Comparison of ENCODE assay signal across 26 cellular contexts in genomic region chr15:91238664-91239428, GRCh38.
DNase-seq lines count a peak whose midpoint lies in the region; ATAC-seq, FAIRE-seq and TF ChIP-seq lines count a peak whose summit lies in the region.
"Had no signal": no experiment of that assay in that cellular context is flagged by ENCODE, and none has a peak within 500 bp of the region (broad histone marks: within the 10 kb centered on the region; RNA-seq: fewer than 3 reads in every experiment).

No MANE protein-coding gene starts in this region.

- peaks cover 4% of the 10 kb centered on the region for H3K27me3 Mint-ChIP-seq in neural progenitor cell (ENCODE audit: insufficient read depth, low read depth)

- no peak for TF ChIP-seq POLR2A in A549 (IDR thresholded peaks at IDR 0.05; ENCODE audit: low read length)

- no peak overlapping the region for H3K27ac ChIP-seq in A549
- H3K27ac ChIP-seq in MM.1S (ENCODE audit: low read length): no peak overlapping the region
- H3K27ac ChIP-seq in neural progenitor cell: no peak overlapping the region
- H3K27ac ChIP-seq in OCI-LY7 (ENCODE audit: low read depth, low read length, poor library complexity, severe bottlenecking): no peak overlapping the region
- H3K27ac ChIP-seq: BLaER1, HL-60, RWPE1, SJCRH30 had no signal

- H3K9me2 ChIP-seq in MM.1S (replicated peaks; ENCODE audit: insufficient read depth, low read length) (no peaks in the 10 kb centered on the region), OCI-LY7 (ENCODE audit: insufficient read depth, low read length) (no peaks in the 10 kb centered on the region)

- H3K4me3 ChIP-seq in A549: no peak overlapping the region
- no peak overlapping the region for H3K4me3 ChIP-seq in MM.1S (ENCODE audit: low read length)
- no peak overlapping the region for H3K4me3 ChIP-seq in neural progenitor cell
- H3K4me3 ChIP-seq in OCI-LY7 (ENCODE audit: low read depth, low read length, poor library complexity, severe bottlenecking): no peak overlapping the region
- H3K4me3 ChIP-seq: BLaER1, GM23338, MG63, SJCRH30 had no signal

- no peaks in the 10 kb centered on the region for H3K4me1 ChIP-seq in A549
- 0 out of 2 replicates have a peak, but pooled peaks cover 2% of the 10 kb centered on the region for H3K4me1 ChIP-seq in MM.1S (ENCODE audit: low read length)
- H3K4me1 ChIP-seq in neural progenitor cell: peaks cover 8% of the 10 kb centered on the region
- H3K4me1 ChIP-seq in OCI-LY7 (ENCODE audit: insufficient read depth, low read length, poor library complexity, severe bottlenecking): no peaks in the 10 kb centered on the region
- H3K4me1 ChIP-seq: BLaER1, SJCRH30 had no signal

- POLR2A ChIA-PET in A549 (lab: Yijun Ruan, JAX): no interaction called here
- POLR2A ChIA-PET in OCI-LY7 (lab: Charles Lee): interaction anchor here (1.1 kb wide), 1 partner anchor 8 kb away, joined by 5 read pairs; no protein-coding TSS in a partner anchor

- intact Hi-C loops in OCI-LY7 (cut with micrococcal nuclease; ENCODE audit: unreplicated experiment): no loop called here

- no peak for TF ChIP-seq RAD21 in A549 (conservative IDR thresholded peaks at IDR 0.05 in 1 of 2, IDR thresholded peaks at IDR 0.05 in 1 of 2)

- peak overlapping the region; percentile 35; the same call in 1 of the 2 replicates for H2AFZ ChIP-seq in MM.1S (ENCODE audit: low read length)
- H2AFZ ChIP-seq in neural progenitor cell (replicated peaks): peak overlapping the region; percentile 10
- no peak overlapping the region for H2AFZ ChIP-seq in OCI-LY7 (ENCODE audit: low read length)
- H2AFZ ChIP-seq: GM23338 had no signal

- no peak overlapping the region for H3K4me3 Mint-ChIP-seq in neural progenitor cell
- H3K4me3 Mint-ChIP-seq: CD4-positive, alpha-beta memory T cell; GM23338; IgD-negative memory B cell had no signal

- no peak for FAIRE-seq in A549 (lab: Jason Lieb, UNC)
- FAIRE-seq: A204.1, GM12891 had no signal

- H3K9ac ChIP-seq in MM.1S (ENCODE audit: low read length) (no peak overlapping the region), neural progenitor cell (no peak overlapping the region)
- H3K9ac ChIP-seq: BLaER1 had no signal

- H3K79me2 ChIP-seq in MM.1S (ENCODE audit: low read length) (no peaks in the 10 kb centered on the region), neural progenitor cell (ENCODE audit: low read depth) (no peaks in the 10 kb centered on the region), OCI-LY7 (ENCODE audit: insufficient read depth, low read depth, low read length) (no peaks in the 10 kb centered on the region)

- DNase-seq in A549 (ENCODE audit: low read depth in 1 of 2, low spot score in 1 of 2) (no peak), MM.1S (peak; percentile 14), cerebellar cortex (ENCODE audit: low spot score) (peak; percentile 54), neural progenitor cell (ENCODE audit: low spot score) (peak; percentile 25), NOMO-1 treated with DMSO at 0.1 percent for 48 hours (lab: John Stamatoyannopoulos, UW; ENCODE audit: unreplicated experiment) (no peak), OCI-LY7 (ENCODE audit: low spot score) (no peak)
- no peak for DNase-seq in effector CD8-positive, alpha-beta T cell (lab: John Stamatoyannopoulos, UW)
- DNase-seq: Calu3; CD4-positive, alpha-beta memory T cell; Kasumi-1; MG63; NCI-H1092 treated with DMSO at 0.1 percent for 48 hours; NCI-H146; NCI-H2171 treated with DMSO at 0.1 percent for 48 hours; NCI-H446; NK-92 treated with Interleukin-12 subunit alpha and Interleukin-12 subunit beta, amount 100 ng/mL, for 24 hours; OCI-M1; SJCRH30 had no signal

- H3K27me3 ChIP-seq in MM.1S (replicated peaks; ENCODE audit: insufficient read depth, low read length) (no peaks in the 10 kb centered on the region), neural progenitor cell (peaks cover 75% of the 10 kb centered on the region)
- H3K27me3 ChIP-seq: BLaER1 had no signal

- H3K4me1 Mint-ChIP-seq in neural progenitor cell: peaks cover 23% of the 10 kb centered on the region
- H3K4me1 Mint-ChIP-seq: CD4-positive, alpha-beta memory T cell; GM23338; IgD-negative memory B cell had no signal

- H3K9me3 Mint-ChIP-seq in neural progenitor cell: no peaks in the 10 kb centered on the region
- H3K9me3 Mint-ChIP-seq: CD4-positive, alpha-beta memory T cell; GM23338 had no signal

- peak overlapping the region; percentile 80 for H3K27ac Mint-ChIP-seq in neural progenitor cell
- H3K27ac Mint-ChIP-seq: CD4-positive, alpha-beta memory T cell; GM23338; IgD-negative memory B cell had no signal

- H3K36me3 Mint-ChIP-seq in neural progenitor cell: no peaks in the 10 kb centered on the region
- H3K36me3 Mint-ChIP-seq: CD4-positive, alpha-beta memory T cell; IgD-negative memory B cell had no signal

- ATAC-seq in A549: no peak
- ATAC-seq: GM23338, HCT116 had no signal

- H4K20me1 ChIP-seq in MM.1S (ENCODE audit: insufficient read depth, low read length) (no peaks in the 10 kb centered on the region), neural progenitor cell (ENCODE audit: low read depth) (no peaks in the 10 kb centered on the region), OCI-LY7 (ENCODE audit: insufficient read depth, low read length) (no peaks in the 10 kb centered on the region)
- H4K20me1 ChIP-seq: BLaER1 had no signal

- H3K36me3 ChIP-seq in MM.1S (replicated peaks; ENCODE audit: insufficient read depth, low read length) (no peaks in the 10 kb centered on the region), neural progenitor cell (no peaks in the 10 kb centered on the region), OCI-LY7 (ENCODE audit: insufficient read depth, low read length) (no peaks in the 10 kb centered on the region)
- H3K36me3 ChIP-seq: BLaER1, MG63, SJCRH30 had no signal

- H3F3A ChIP-seq in MM.1S (ENCODE audit: insufficient read depth, low read length) (no peaks in the 10 kb centered on the region), neural progenitor cell (ENCODE audit: low read depth) (no peaks in the 10 kb centered on the region)

- TF ChIP-seq CTCF in A549 (IDR thresholded peaks at IDR 0.05) (no peak), MM.1S (IDR thresholded peaks at IDR 0.05; ENCODE audit: low read length) (no peak), neural progenitor cell (IDR thresholded peaks at IDR 0.05) (no peak), OCI-LY7 (conservative IDR thresholded peaks at IDR 0.05; ENCODE audit: low read length) (no peak)

- H3K9me3 ChIP-seq in A549 (no peaks in the 10 kb centered on the region), MM.1S (replicated peaks; ENCODE audit: insufficient read depth, low read length) (no peaks in the 10 kb centered on the region), neural progenitor cell (ENCODE audit: low read depth) (no peaks in the 10 kb centered on the region), OCI-LY7 (ENCODE audit: low read length) (no peaks in the 10 kb centered on the region)
- H3K9me3 ChIP-seq: BLaER1, MG63, SJCRH30 had no signal

- WGBS in A549 (ENCODE audit: missing lambda C conversion rate): 28% methylated on average over 10 of the region's 10 CpGs

- no TSS peak for BruUV-seq in OCI-LY7 (replicated peaks; lab: Mats Ljungman, UMichigan)

- CTCF ChIA-PET in A549 (lab: Yijun Ruan, JAX): interaction anchor here (0.6 to 2.3 kb wide), 4 partner anchors 30 to 280 kb away, joined by 3 to 8 read pairs (median 6); no protein-coding TSS in a partner anchor
- CTCF ChIA-PET in OCI-LY7 (lab: Charles Lee; ENCODE audit: unreplicated experiment): no interaction called here

- H3K4me2 ChIP-seq in A549 (no peak overlapping the region), MM.1S (ENCODE audit: low read depth, low read length) (peak overlapping the region; percentile 1; the same call in 1 of the 2 replicates), neural progenitor cell (peak overlapping the region; percentile 31), OCI-LY7 (ENCODE audit: low read length) (no peak overlapping the region)
- H3K4me2 ChIP-seq: BLaER1, GM23338 had no signal

- no peak for TF ChIP-seq EP300 in A549 (IDR thresholded peaks at IDR 0.05)

TF ChIP-seq in A549, 52 proteins besides CTCF, POLR2A, EP300 and RAD21:
- TF ChIP-seq RNF2 (IDR thresholded peaks at IDR 0.05; ENCODE audit: borderline replicate concordance, low read depth) (no peak), ATOH8 (CRISPR knock-in tag; IDR thresholded peaks at IDR 0.05; ENCODE audit: low read depth) (no peak), KDM5A (IDR thresholded peaks at IDR 0.05) (no peak), NPAS2 (CRISPR knock-in tag; IDR thresholded peaks at IDR 0.05; ENCODE audit: borderline replicate concordance) (no peak), MAFK (IDR thresholded peaks at IDR 0.05; ENCODE audit: partially characterized antibody) (peak; percentile 85), BCL3 (IDR thresholded peaks at IDR 0.05) (no peak), ZNF302 (CRISPR knock-in tag; IDR thresholded peaks at IDR 0.05) (no peak)

Comparison
In these comparisons a context has a peak if more than half of its experiments do, and no peak if none do; other contexts are left out.
1. DNase-seq: peak in MM.1S (single experiment), cerebellar cortex (single experiment) and neural progenitor cell (single experiment); none in A549 (0 of 2), NOMO-1 treated with DMSO at 0.1 percent for 48 hours (single experiment), OCI-LY7 (single experiment) and effector CD8-positive, alpha-beta T cell (single experiment).
2. H3K4me2 ChIP-seq: peak in MM.1S (single experiment) and neural progenitor cell (single experiment); none in A549 (single experiment) and OCI-LY7 (single experiment).